ENCODE assay signal across 16 cellular contexts in the genomic region with DNA sequence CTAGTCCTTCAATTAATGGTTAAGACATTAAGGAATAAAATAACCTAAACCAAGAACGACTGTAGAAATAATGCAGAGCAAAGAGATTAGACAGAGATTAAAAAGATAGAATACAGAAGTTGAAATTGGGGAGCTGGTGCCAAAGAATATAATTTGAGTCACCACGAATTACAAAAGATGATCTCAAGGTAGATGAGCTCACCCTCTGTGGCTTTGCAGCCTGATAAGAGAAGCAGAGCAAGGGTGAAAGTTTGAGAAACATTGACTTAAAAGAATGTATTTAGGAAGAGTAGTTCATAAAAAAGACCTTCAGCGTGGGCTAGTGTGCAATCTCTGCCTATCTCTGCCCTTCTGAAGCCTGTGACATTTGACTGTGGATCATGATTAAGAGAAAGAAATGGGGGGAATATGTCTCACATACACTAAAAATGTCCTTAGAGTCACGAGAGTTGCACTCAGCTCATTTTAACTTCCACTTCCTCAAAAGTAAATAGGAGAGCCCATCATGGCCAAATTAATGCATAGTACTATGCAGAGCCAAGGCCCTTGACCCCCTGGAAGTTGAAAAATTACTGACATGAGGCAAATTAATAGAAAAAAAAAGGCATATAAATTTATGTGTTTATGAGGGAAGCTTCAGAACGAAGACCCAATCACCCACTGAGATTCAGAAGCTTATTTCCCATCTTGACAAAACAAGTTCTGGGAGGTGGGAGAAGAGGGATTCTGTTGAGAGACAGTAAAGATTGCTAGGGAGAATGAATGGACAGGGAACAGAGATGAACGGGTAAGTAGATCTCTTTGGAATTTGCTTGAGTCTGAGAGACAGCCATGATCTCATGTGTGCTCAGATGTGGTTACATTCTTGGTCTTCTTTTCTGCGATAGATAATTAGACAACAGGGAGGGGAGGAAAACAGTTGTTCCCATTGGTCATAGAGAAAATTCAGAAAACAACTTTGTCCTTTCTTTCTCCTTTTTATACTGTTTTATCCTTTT.
DNase-seq lines count a peak whose midpoint lies in the region; ATAC-seq, FAIRE-seq and TF ChIP-seq lines count a peak whose summit lies in the region.
"Had no signal": no experiment of that assay in that cellular context is flagged by ENCODE, and none has a peak within 500 bp of the region (broad histone marks: within the 10 kb centered on the region; RNA-seq: fewer than 3 reads in every experiment).

No MANE protein-coding gene starts in this region.

- H2BK15ac ChIP-seq in IMR-90 (ENCODE audit: low read depth, low read length) = no peak overlapping the region

- no peak overlapping the region for H2AFZ ChIP-seq in IMR-90 (replicated peaks; ENCODE audit: low read length, poor library complexity)

- in situ Hi-C loops in IMR-90 (cut with MboI; ENCODE audit: low sequenced_read_pairs) = no loop called here

- no peak overlapping the region for H3K27ac ChIP-seq in IMR-90 (ENCODE audit: insufficient read depth, low read length)

- H3K27ac Mint-ChIP-seq in activated T-cell treated with anti-CD3 and anti-CD28 coated beads, Interleukin-2, amount 50 U/mL, for 24 hours = no peak overlapping the region
- H3K27ac Mint-ChIP-seq: activated CD8-positive, alpha-beta memory T cell treated with anti-CD3 and anti-CD28 coated beads, Interleukin-2, amount 10 ng/mL, durations not matched to agents 7 days and 5 days; endodermal cell; HFFc6 had no signal

- ATAC-seq in IMR-90 (ENCODE audit: low read depth) = no peak
- ATAC-seq: activated CD8-positive, alpha-beta memory T cell treated with anti-CD3 and anti-CD28 coated beads, Interleukin-2, amount 10 ng/mL, durations not matched to agents 7 days and 5 days had no signal

- no peak overlapping the region for H2BK20ac ChIP-seq in IMR-90 (ENCODE audit: low read depth, low read length)

- no peaks in the 10 kb centered on the region for H3K9me1 ChIP-seq in IMR-90 (ENCODE audit: insufficient read depth, low read length)

- H3K4me2 ChIP-seq in IMR-90 (ENCODE audit: low read depth, low read length) = no peak overlapping the region

- H2AK9ac ChIP-seq in IMR-90 (replicated peaks; ENCODE audit: low read depth, low read length, poor library complexity) = no peak overlapping the region

- H3K4me1 Mint-ChIP-seq in activated T-cell treated with anti-CD3 and anti-CD28 coated beads, Interleukin-2, amount 50 U/mL, for 24 hours (ENCODE audit: low read depth) = no peaks in the 10 kb centered on the region
- H3K4me1 Mint-ChIP-seq: activated CD8-positive, alpha-beta memory T cell treated with anti-CD3 and anti-CD28 coated beads, Interleukin-2, amount 10 ng/mL, durations not matched to agents 7 days and 5 days; endodermal cell had no signal

- H3K23ac ChIP-seq in IMR-90 (ENCODE audit: low read depth, low read length) = no peak overlapping the region

- no peak overlapping the region for H3K14ac ChIP-seq in IMR-90 (replicated peaks; ENCODE audit: low read depth, low read length)

- POLR2A ChIA-PET in IMR-90 (lab: Charles Lee; ENCODE audit: unreplicated experiment) = no interaction called here

- peaks cover 41% of the 10 kb centered on the region for H3K9me3 Mint-ChIP-seq in activated T-cell treated with anti-CD3 and anti-CD28 coated beads, Interleukin-2, amount 50 U/mL, for 24 hours

- H4K91ac ChIP-seq in IMR-90 (ENCODE audit: insufficient read depth, low read depth, low read length) = no peak overlapping the region

- H3K56ac ChIP-seq in IMR-90 (ENCODE audit: extremely low read depth, insufficient read depth, low read length) = no peak overlapping the region

- FAIRE-seq in bronchial epithelial cell (lab: Jason Lieb, UNC) = no peak

- peak; percentile 0 for DNase-seq in IMR-90
- peak; percentile 57 for DNase-seq in SKM-1 (lab: John Stamatoyannopoulos, UW; ENCODE audit: unreplicated experiment)
- DNase-seq in bronchial epithelial cell (ENCODE audit: low read depth) = peak; percentile 33
- peak; percentile 6 for DNase-seq in non-pigmented ciliary epithelial cell (ENCODE audit: low read depth)
- no peak for DNase-seq in SIG-M5 treated with dmso at 0.1 percent for 504 hours (lab: John Stamatoyannopoulos, UW; ENCODE audit: unreplicated experiment)
- no peak for DNase-seq in NCI-H524 treated with DMSO at 0.1 percent for 48 hours (lab: John Stamatoyannopoulos, UW)
- no peak for DNase-seq in activated T-cell treated with anti-CD3 and anti-CD28 coated beads, Interleukin-2, amount 50 U/mL, for 24 hours
- DNase-seq: activated CD4-positive, alpha-beta T cell treated with anti-CD3 and anti-CD28 coated beads for 4 hours; activated CD8-positive, alpha-beta memory T cell treated with anti-CD3 and anti-CD28 coated beads, Interleukin-2, amount 10 ng/mL, durations not matched to agents 7 days and 5 days; activated effector memory CD4-positive, alpha-beta T cell treated with Interleukin-2 at 50 U/mL for 16 hours; amniotic stem cell; endodermal cell; HFFc6; NCI-H1694 treated with DMSO at 0.1 percent for 48 hours; retina; SHP77 treated with DMSO at 0.1 percent for 48 hours had no signal

- H3K27me3 ChIP-seq in IMR-90 (ENCODE audit: control insufficient read depth, insufficient read depth, low read length) (no peaks in the 10 kb centered on the region), bronchial epithelial cell (ENCODE audit: control insufficient read depth, insufficient read depth, low read length) (no peaks in the 10 kb centered on the region)

- H3K4me3 Mint-ChIP-seq in activated T-cell treated with anti-CD3 and anti-CD28 coated beads, Interleukin-2, amount 50 U/mL, for 24 hours = no peak overlapping the region
- H3K4me3 Mint-ChIP-seq: activated CD8-positive, alpha-beta memory T cell treated with anti-CD3 and anti-CD28 coated beads, Interleukin-2, amount 10 ng/mL, durations not matched to agents 7 days and 5 days; endodermal cell; HFFc6 had no signal

- dilution Hi-C loops in IMR-90 (cut with HindIII; ENCODE audit: low sequenced_read_pairs, unreplicated experiment) = no loop called here

- no peaks in the 10 kb centered on the region for H3K36me3 Mint-ChIP-seq in activated T-cell treated with anti-CD3 and anti-CD28 coated beads, Interleukin-2, amount 50 U/mL, for 24 hours (ENCODE audit: low read depth)
- H3K36me3 Mint-ChIP-seq: activated CD8-positive, alpha-beta memory T cell treated with anti-CD3 and anti-CD28 coated beads, Interleukin-2, amount 10 ng/mL, durations not matched to agents 7 days and 5 days had no signal

- no peak for TF ChIP-seq CTCF in IMR-90 (conservative IDR thresholded peaks at IDR 0.05; ENCODE audit: low read depth, low read length)
- no peak for TF ChIP-seq CTCF in bronchial epithelial cell (IDR thresholded peaks at IDR 0.05; ENCODE audit: insufficient read depth, low read length, severe bottlenecking)

- H2AK5ac ChIP-seq in IMR-90 (ENCODE audit: low read depth, low read length) = no peak overlapping the region

- H3K79me1 ChIP-seq in IMR-90 (ENCODE audit: low read depth in 1 of 2, low read length in 2 of 2) = no peaks in the 10 kb centered on the region

- WGBS in IMR-90 (ENCODE audit: extremely low coverage in 2 of 2, insufficient read length in 1 of 2), 2 experiments = 43% methylated on average over 1 of the region's 7 CpGs; no CpG with 5 or more reads in 1 of the 2 experiments

- H3K4ac ChIP-seq in IMR-90 (ENCODE audit: low read depth, low read length) = no peak overlapping the region

- H3K4me3 ChIP-seq in IMR-90 (ENCODE audit: insufficient read depth, low read depth, low read length) (no peak overlapping the region), bronchial epithelial cell (ENCODE audit: low read depth, low read length) (no peak overlapping the region)

- no peak overlapping the region for H3K18ac ChIP-seq in IMR-90 (ENCODE audit: low read depth, low read length)

- intact Hi-C loops in IMR-90 (cut with micrococcal nuclease) = no loop called here

- no peaks in the 10 kb centered on the region for H4K20me1 ChIP-seq in IMR-90 (ENCODE audit: insufficient read depth, low read length)

- H3K9ac ChIP-seq in IMR-90 (ENCODE audit: low read depth, low read length) = no peak overlapping the region

- no peak overlapping the region for H2BK5ac ChIP-seq in IMR-90 (ENCODE audit: low read depth, low read length, poor library complexity, severe bottlenecking)

- no peak overlapping the region for H4K5ac ChIP-seq in IMR-90 (ENCODE audit: low read depth, low read length)

- H3K4me1 ChIP-seq in IMR-90 (ENCODE audit: control insufficient read depth, insufficient read depth, low read length) = no peaks in the 10 kb centered on the region

- CTCF ChIA-PET in IMR-90 (lab: Yijun Ruan, JAX) = interaction anchor here (0.6 kb wide), 1 partner anchor 556 kb away, joined by 3 read pairs; no protein-coding TSS in a partner anchor

- H2BK120ac ChIP-seq in IMR-90 (ENCODE audit: low read depth, low read length) = no peak overlapping the region

- no peaks in the 10 kb centered on the region for H3K9me3 ChIP-seq in IMR-90 (ENCODE audit: control insufficient read depth, insufficient read depth, low read length)

- BruUV-seq in IMR-90 (replicated peaks; lab: Mats Ljungman, UMichigan) = no TSS peak

- H3K36me3 ChIP-seq in IMR-90 (ENCODE audit: control insufficient read depth, insufficient read depth, low read length) (no peaks in the 10 kb centered on the region), bronchial epithelial cell (ENCODE audit: control insufficient read depth, insufficient read depth, low read length) (no peaks in the 10 kb centered on the region)

- H3K27me3 Mint-ChIP-seq in activated T-cell treated with anti-CD3 and anti-CD28 coated beads, Interleukin-2, amount 50 U/mL, for 24 hours = no peaks in the 10 kb centered on the region
- H3K27me3 Mint-ChIP-seq: activated CD8-positive, alpha-beta memory T cell treated with anti-CD3 and anti-CD28 coated beads, Interleukin-2, amount 10 ng/mL, durations not matched to agents 7 days and 5 days had no signal

- no peak for TF ChIP-seq RAD21 in IMR-90 (IDR thresholded peaks at IDR 0.05; ENCODE audit: low read length)

- no peak for TF ChIP-seq POLR2A in IMR-90 (IDR thresholded peaks at IDR 0.05; ENCODE audit: low read depth, low read length)

- H4K8ac ChIP-seq in IMR-90 (ENCODE audit: low read depth in 2 of 2, low read length in 2 of 2) = no peak overlapping the region

TF ChIP-seq in IMR-90, 13 proteins besides CTCF, POLR2A, EP300 and RAD21 (continues in another document):
- TF ChIP-seq NFE2L2 (IDR thresholded peaks at IDR 0.05; ENCODE audit: low read depth, low read length) (no peak), MXI1 (IDR thresholded peaks at IDR 0.05; ENCODE audit: borderline replicate concordance, low read depth, low read length) (no peak), CHD1 (IDR thresholded peaks at IDR 0.05; ENCODE audit: low read depth, low read length) (no peak), CEBPB (IDR thresholded peaks at IDR 0.05; ENCODE audit: low read depth, low read length) (no peak), MAZ (IDR thresholded peaks at IDR 0.05; ENCODE audit: borderline replicate concordance, low read depth, low read length) (no peak)
- TF ChIP-seq, protein P1, sequence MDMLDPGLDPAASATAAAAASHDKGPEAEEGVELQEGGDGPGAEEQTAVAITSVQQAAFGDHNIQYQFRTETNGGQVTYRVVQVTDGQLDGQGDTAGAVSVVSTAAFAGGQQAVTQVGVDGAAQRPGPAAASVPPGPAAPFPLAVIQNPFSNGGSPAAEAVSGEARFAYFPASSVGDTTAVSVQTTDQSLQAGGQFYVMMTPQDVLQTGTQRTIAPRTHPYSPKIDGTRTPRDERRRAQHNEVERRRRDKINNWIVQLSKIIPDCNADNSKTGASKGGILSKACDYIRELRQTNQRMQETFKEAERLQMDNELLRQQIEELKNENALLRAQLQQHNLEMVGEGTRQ (IDR thresholded peaks at IDR 0.05; ENCODE audit: low read depth, low read length) = no peak

Comparison
In these comparisons a context has a peak if more than half of its experiments do, and no peak if none do; other contexts are left out.
1. DNase-seq: peak in IMR-90 (single experiment), SKM-1 (single experiment), bronchial epithelial cell (single experiment) and non-pigmented ciliary epithelial cell (single experiment); none in SIG-M5 treated with dmso at 0.1 percent for 504 hours (single experiment), NCI-H524 treated with DMSO at 0.1 percent for 48 hours (single experiment) and activated T-cell treated with anti-CD3 and anti-CD28 coated beads, Interleukin-2, amount 50 U/mL, for 24 hours (single experiment).